Comparison of ENCODE assay signal across 8 cellular contexts in genomic region chr15:99731336-99732267, GRCh38. TPM values are rescaled to one million over a fixed set of nuclear protein-coding genes. Genes with fewer than 3 reads are reported as not detected.
DNase-seq lines count a peak whose midpoint lies in the region; ATAC-seq, FAIRE-seq and TF ChIP-seq lines count a peak whose summit lies in the region.

No MANE protein-coding gene starts in this region.

- peaks cover 3% of the 10 kb centered on the region for H3K36me3 ChIP-seq in astrocyte (ENCODE audit: insufficient read depth, low read length)
- peaks cover 21% of the 10 kb centered on the region; the same call in 1 of the 2 replicates for H3K36me3 ChIP-seq in iPS-20b (ENCODE audit: insufficient read depth, low read depth, low read length)

- H3K4me1 ChIP-seq in astrocyte (ENCODE audit: insufficient read depth, low read length) (peaks cover 5% of the 10 kb centered on the region), iPS-20b (ENCODE audit: insufficient read depth, low read length) (peaks cover 14% of the 10 kb centered on the region)

- TF ChIP-seq CTCF in astrocyte (IDR thresholded peaks at IDR 0.05; ENCODE audit: insufficient read depth, low read depth, low read length), result no peak

- no peaks in the 10 kb centered on the region for H3K27me3 Mint-ChIP-seq in T-helper 1 cell treated with Interleukin-12 subunit alpha and Interleukin-12 subunit beta and Interleukin-4 antibody, amounts not matched to agents 30 μg/mL and 1 μg/mL, for 36 hours (ENCODE audit: low read depth)
- no peaks in the 10 kb centered on the region for H3K27me3 Mint-ChIP-seq in astrocyte (ENCODE audit: low read depth, unreplicated experiment)
- no peaks in the 10 kb centered on the region for H3K27me3 Mint-ChIP-seq in stimulated activated naive CD8-positive, alpha-beta T cell treated with anti-CD3 and anti-CD28 coated beads, Interleukin-15, amount 100 ng/mL, for 72 hours

- no peaks in the 10 kb centered on the region for H3K9me3 Mint-ChIP-seq in T-helper 1 cell treated with Interleukin-12 subunit alpha and Interleukin-12 subunit beta and Interleukin-4 antibody, amounts not matched to agents 30 μg/mL and 1 μg/mL, for 36 hours
- H3K9me3 Mint-ChIP-seq in astrocyte (ENCODE audit: unreplicated experiment), result no peaks in the 10 kb centered on the region
- no peaks in the 10 kb centered on the region for H3K9me3 Mint-ChIP-seq in stimulated activated naive CD8-positive, alpha-beta T cell treated with anti-CD3 and anti-CD28 coated beads, Interleukin-15, amount 100 ng/mL, for 72 hours

- H2AFZ ChIP-seq in astrocyte (ENCODE audit: low read depth, low read length), result peak overlapping the region; percentile 82

- H3K9me3 ChIP-seq in astrocyte (ENCODE audit: insufficient read depth, low read depth, low read length), result no peaks in the 10 kb centered on the region
- no peaks in the 10 kb centered on the region for H3K9me3 ChIP-seq in iPS-20b (ENCODE audit: insufficient read depth, low read depth, low read length)

- peak overlapping the region; percentile 8 for H3K27ac Mint-ChIP-seq in T-helper 1 cell treated with Interleukin-12 subunit alpha and Interleukin-12 subunit beta and Interleukin-4 antibody, amounts not matched to agents 30 μg/mL and 1 μg/mL, for 36 hours
- no peak overlapping the region for H3K27ac Mint-ChIP-seq in astrocyte (ENCODE audit: unreplicated experiment)
- H3K27ac Mint-ChIP-seq in stimulated activated naive CD8-positive, alpha-beta T cell treated with anti-CD3 and anti-CD28 coated beads, Interleukin-15, amount 100 ng/mL, for 72 hours, result no peak overlapping the region

- H3K9ac ChIP-seq in astrocyte (ENCODE audit: low read length) (no peak overlapping the region), iPS-20b (ENCODE audit: low read depth, low read length) (peak overlapping the region; percentile 54; the same call in 1 of the 2 replicates)

- no peak for ATAC-seq in stimulated activated naive CD8-positive, alpha-beta T cell treated with anti-CD3 and anti-CD28 coated beads, Interleukin-15, amount 100 ng/mL, for 72 hours
- ATAC-seq in HG03571 (IDR thresholded peaks at IDR 0.05; ENCODE audit: unreplicated experiment) (no peak), HG03159 (IDR thresholded peaks at IDR 0.05; ENCODE audit: unreplicated experiment) (no peak)

- peaks cover 16% of the 10 kb centered on the region for H3K36me3 Mint-ChIP-seq in T-helper 1 cell treated with Interleukin-12 subunit alpha and Interleukin-12 subunit beta and Interleukin-4 antibody, amounts not matched to agents 30 μg/mL and 1 μg/mL, for 36 hours (ENCODE audit: low read depth)
- peaks cover 8% of the 10 kb centered on the region for H3K36me3 Mint-ChIP-seq in astrocyte (ENCODE audit: low read depth, unreplicated experiment)

- FAIRE-seq in astrocyte (lab: Jason Lieb, UNC), result no peak

- H3K79me2 ChIP-seq in astrocyte (ENCODE audit: insufficient read depth, low read length), result no peaks in the 10 kb centered on the region

- H3K4me2 ChIP-seq in astrocyte (ENCODE audit: low read length), result peak overlapping the region; percentile 93

- peaks cover 21% of the 10 kb centered on the region for H3K4me1 Mint-ChIP-seq in T-helper 1 cell treated with Interleukin-12 subunit alpha and Interleukin-12 subunit beta and Interleukin-4 antibody, amounts not matched to agents 30 μg/mL and 1 μg/mL, for 36 hours (ENCODE audit: low read depth)
- H3K4me1 Mint-ChIP-seq in astrocyte (ENCODE audit: low read depth, unreplicated experiment), result no peaks in the 10 kb centered on the region
- H3K4me1 Mint-ChIP-seq in stimulated activated naive CD8-positive, alpha-beta T cell treated with anti-CD3 and anti-CD28 coated beads, Interleukin-15, amount 100 ng/mL, for 72 hours, result peaks cover 27% of the 10 kb centered on the region

- H3K27ac ChIP-seq in astrocyte (ENCODE audit: low read depth, low read length) (no peak overlapping the region), iPS-20b (ENCODE audit: low read length) (no peak overlapping the region)

- H3K4me3 ChIP-seq in astrocyte (ENCODE audit: insufficient read depth, low read depth, low read length), result peak overlapping the region; percentile 71
- peak overlapping the region; percentile 65 for H3K4me3 ChIP-seq in iPS-20b (ENCODE audit: low read length)

- H4K20me1 ChIP-seq in astrocyte (ENCODE audit: insufficient read depth, low read length), result peaks cover 14% of the 10 kb centered on the region

- H3K27me3 ChIP-seq in astrocyte (ENCODE audit: insufficient read depth, low read length) (no peaks in the 10 kb centered on the region), iPS-20b (ENCODE audit: insufficient read depth, low read length) (peaks cover 13% of the 10 kb centered on the region)

- DNase-seq in T-helper 1 cell (no peak), astrocyte (ENCODE audit: low read depth) (no peak), NCI-H748 treated with DMSO at 0.1 percent for 48 hours (lab: John Stamatoyannopoulos, UW) (no peak)
- DNase-seq in stimulated activated naive CD8-positive, alpha-beta T cell treated with anti-CD3 and anti-CD28 coated beads, Interleukin-15, amount 100 ng/mL, for 72 hours, result no peak

- H3K4me3 Mint-ChIP-seq in T-helper 1 cell treated with Interleukin-12 subunit alpha and Interleukin-12 subunit beta and Interleukin-4 antibody, amounts not matched to agents 30 μg/mL and 1 μg/mL, for 36 hours, result peak overlapping the region; percentile 80
- H3K4me3 Mint-ChIP-seq in astrocyte (ENCODE audit: unreplicated experiment), result peak overlapping the region; percentile 91
- peak overlapping the region; percentile 29 to 70 for H3K4me3 Mint-ChIP-seq in stimulated activated naive CD8-positive, alpha-beta T cell treated with anti-CD3 and anti-CD28 coated beads, Interleukin-15, amount 100 ng/mL, for 72 hours

RNA-seq across cellular contexts. Expression of gene LYSMD4, which starts 1.6 kb away (rescaled TPM):
- 3.8 and 5.0 TPM in 2 replicates for total RNA-seq in astrocyte
